11 cellular contexts compared by ENCODE assay signal in the genomic region with DNA sequence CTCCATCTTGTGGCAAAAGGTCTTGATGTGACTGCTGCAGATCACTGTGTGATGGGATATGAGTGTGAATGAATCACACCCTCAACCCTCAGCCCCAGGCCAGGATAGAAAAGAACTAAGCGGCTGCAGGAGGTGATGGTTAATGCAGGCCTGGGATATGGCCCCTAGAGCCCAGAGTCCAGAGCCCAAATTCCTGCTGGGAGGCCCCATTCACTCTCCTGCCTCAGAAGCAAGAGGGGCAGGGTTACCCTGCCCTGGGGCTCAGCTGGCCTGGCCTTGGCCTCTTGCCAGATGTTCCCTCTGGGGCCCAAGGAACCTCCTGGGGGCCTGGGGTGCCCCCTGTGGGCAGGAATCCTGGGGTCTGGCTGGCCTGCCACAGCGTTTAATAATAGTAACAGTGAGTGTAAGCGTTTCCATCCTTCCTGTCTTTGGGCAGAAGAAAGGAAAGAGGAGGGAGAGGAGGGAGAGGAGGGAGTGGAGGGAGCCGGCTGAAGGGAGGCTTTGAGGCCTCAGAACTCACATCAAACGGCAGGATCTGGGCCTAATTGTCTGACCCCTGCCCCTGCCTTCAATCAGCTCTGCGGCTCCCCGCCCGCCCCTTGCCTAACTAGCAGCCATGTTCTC. TPM values are rescaled to one million over a fixed set of nuclear protein-coding genes. Genes with fewer than 3 reads are reported as not detected.
DNase-seq lines count a peak whose midpoint lies in the region; ATAC-seq, FAIRE-seq and TF ChIP-seq lines count a peak whose summit lies in the region.
"Had no signal": no experiment of that assay in that cellular context is flagged by ENCODE, and none has a peak within 500 bp of the region (broad histone marks: within the 10 kb centered on the region; RNA-seq: fewer than 3 reads in every experiment).

No MANE protein-coding gene starts in this region.

- intact Hi-C loops in activated CD4-positive, alpha-beta T cell treated with anti-CD3 and anti-CD28 coated beads for 36 hours (cut with DNase I, micrococcal nuclease): loop anchor here in 1 of 2 experiments (2.0 kb wide), 1 partner anchor 23 kb away; no protein-coding TSS in a partner anchor
- intact Hi-C loops in HepG2 (cut with micrococcal nuclease; ENCODE audit: unreplicated experiment): loop anchor here (5.0 kb wide), 1 partner anchor 78 kb away; no protein-coding TSS in a partner anchor

- H3K27me3 ChIP-seq in HepG2 (ENCODE audit: control insufficient read depth in 1 of 2, insufficient read depth in 2 of 2, low read length in 2 of 2): no peaks in the 10 kb centered on the region
- H3K27me3 ChIP-seq: pancreas had no signal

- peak overlapping the region; percentile 19; the same call in 1 of the 2 replicates for H3K4me2 ChIP-seq in HepG2 (ENCODE audit: low read depth, low read length)

- H3K36me3 Mint-ChIP-seq in activated CD4-positive, alpha-beta T cell treated with anti-CD3 and anti-CD28 coated beads for 36 hours (ENCODE audit: low read depth): peaks cover 3% of the 10 kb centered on the region

- H4K20me1 ChIP-seq in HepG2 (ENCODE audit: insufficient read depth, low read length): no peaks in the 10 kb centered on the region

- peak; percentile 18 for DNase-seq in activated CD4-positive, alpha-beta T cell treated with anti-CD3 and anti-CD28 coated beads for 36 hours
- no peak for DNase-seq in activated CD4-positive, alpha-beta T cell treated with anti-CD3 and anti-CD28 coated beads, Interleukin-2, amount 50 U/mL, for 4 hours
- DNase-seq in caudate nucleus (lab: John Stamatoyannopoulos, UW): peak in 19 of 61 donors; percentile 20 to 76 (median 45)
- peak; percentile 48 for DNase-seq in HepG2 (ENCODE audit: low spot score)
- peak; percentile 20 for DNase-seq in urothelium cell line (ENCODE audit: low spot score)
- DNase-seq in activated CD4-positive, alpha-beta T cell treated with anti-CD3 and anti-CD28 coated beads for 48 hours: no peak
- no peak for DNase-seq in NCI-H2107 (lab: John Stamatoyannopoulos, UW)
- DNase-seq in NCI-H526 treated with DMSO at 0.1 percent for 48 hours (lab: John Stamatoyannopoulos, UW): no peak
- DNase-seq: CD4-positive, CD25-positive, alpha-beta regulatory T cell had no signal

- H3K9me3 ChIP-seq in HepG2 (ENCODE audit: low read length): no peaks in the 10 kb centered on the region
- H3K9me3 ChIP-seq: pancreas had no signal

- no peak overlapping the region for H3K27ac Mint-ChIP-seq in activated CD4-positive, alpha-beta T cell treated with anti-CD3 and anti-CD28 coated beads for 36 hours
- H3K27ac Mint-ChIP-seq: activated naive CD8-positive, alpha-beta T cell had no signal

- peak; percentile 62 for ATAC-seq in activated CD4-positive, alpha-beta T cell treated with anti-CD3 and anti-CD28 coated beads for 36 hours
- ATAC-seq in HepG2: peak; percentile 75

- TF ChIP-seq EP300 in HepG2 (IDR thresholded peaks at IDR 0.05; ENCODE audit: low read depth in 2 of 2, low read length in 2 of 2) (peak in 1 of 2 experiments; percentile 35; a peak in 1 of 4 replicates), HepG2 (CRISPR knock-in tag; IDR thresholded peaks at IDR 0.05; ENCODE audit: borderline replicate concordance) (no peak)

- CTCF ChIA-PET in activated CD4-positive, alpha-beta T cell treated with anti-CD3 and anti-CD28 coated beads for 36 hours (lab: Charles Lee): interaction anchor here (0.7 to 2.0 kb wide), 7 partner anchors 12 to 1825 kb away, joined by 3 to 8 read pairs (median 3); no protein-coding TSS in a partner anchor
- CTCF ChIA-PET in HepG2 (lab: Yijun Ruan, JAX; ENCODE audit: low intra/inter-chr PET ratio, low total read pairs): interaction anchor here (1.8 kb wide), 1 partner anchor 79 kb away, joined by 6 read pairs; no protein-coding TSS in a partner anchor

- TF ChIP-seq RAD21 in HepG2 (CRISPR knock-in tag; IDR thresholded peaks at IDR 0.05): 0 out of 2 replicates have a peak, but pooled peaks have one; percentile 14

- no peak overlapping the region for H2AFZ ChIP-seq in HepG2 (ENCODE audit: low read length)

- H3K9ac ChIP-seq in HepG2 (ENCODE audit: insufficient read depth, low read depth, low read length): no peak overlapping the region

- in situ Hi-C loops in HepG2 (cut with HindIII; ENCODE audit: extremely low pct_ligation_motif_present, low pct_unique_long_range_greater_than_20kb): loop anchor here (5.0 kb wide), 1 partner anchor 43 kb away; no protein-coding TSS in a partner anchor

- no peaks in the 10 kb centered on the region for H3K79me2 ChIP-seq in HepG2 (ENCODE audit: insufficient read depth, low read length)

- peaks cover 22% of the 10 kb centered on the region for H3K4me1 ChIP-seq in HepG2 (ENCODE audit: insufficient read depth, low read length)
- H3K4me1 ChIP-seq: pancreas had no signal

- H3K9me3 Mint-ChIP-seq in activated CD4-positive, alpha-beta T cell treated with anti-CD3 and anti-CD28 coated beads for 36 hours (ENCODE audit: low read depth): no peaks in the 10 kb centered on the region
- H3K9me3 Mint-ChIP-seq: CD4-positive, CD25-positive, alpha-beta regulatory T cell had no signal

- no peak for TF ChIP-seq POLR2A in HepG2 (IDR thresholded peaks at IDR 0.05; ENCODE audit: insufficient read depth in 1 of 2, low read depth in 2 of 2, low read length in 2 of 2)

- H3K4me1 Mint-ChIP-seq in activated CD4-positive, alpha-beta T cell treated with anti-CD3 and anti-CD28 coated beads for 36 hours: peaks cover 10% of the 10 kb centered on the region

- H3K27ac ChIP-seq in caudate nucleus (ENCODE audit: low read depth, low read length) (peak overlapping the region; percentile 54), HepG2 (ENCODE audit: extremely low read length, insufficient read depth, low read length) (peak overlapping the region; percentile 19)
- H3K27ac ChIP-seq: pancreas had no signal

- BruUV-seq in HepG2 (replicated peaks; lab: Mats Ljungman, UMichigan): no TSS peak

- WGBS in HepG2 (ENCODE audit: low lambda C conversion rate): 20% methylated on average over 4 of the region's 8 CpGs

- POLR2A ChIA-PET in activated CD4-positive, alpha-beta T cell treated with anti-CD3 and anti-CD28 coated beads for 36 hours (lab: Charles Lee): interaction anchor here (0.5 to 0.6 kb wide), 2 partner anchors 95 to 196 kb away, joined by 3 to 5 read pairs; no protein-coding TSS in a partner anchor
- POLR2A ChIA-PET in HepG2 (lab: Yijun Ruan, JAX): interaction anchor here (1.8 to 2.2 kb wide), 2 partner anchors 22 to 43 kb away, joined by 5 to 9 read pairs; no protein-coding TSS in a partner anchor

- no peaks in the 10 kb centered on the region for H3K27me3 Mint-ChIP-seq in activated CD4-positive, alpha-beta T cell treated with anti-CD3 and anti-CD28 coated beads for 36 hours
- H3K27me3 Mint-ChIP-seq: activated naive CD8-positive, alpha-beta T cell; CD4-positive, CD25-positive, alpha-beta regulatory T cell had no signal

- peak; percentile 72 for TF ChIP-seq CTCF in HepG2 (CRISPR knock-in tag; IDR thresholded peaks at IDR 0.05)

- H3K4me3 ChIP-seq in HepG2 (replicated peaks in 1 of 3; ENCODE audit: insufficient read depth in 1 of 3, low read depth in 2 of 3, low read length in 3 of 3): no peak overlapping the region
- H3K4me3 ChIP-seq: pancreas had no signal

- FAIRE-seq in HepG2 (lab: Jason Lieb, UNC) (no peak), urothelium cell line (lab: Jason Lieb, UNC) (no peak)
- FAIRE-seq: pancreas had no signal

- H3K4me3 Mint-ChIP-seq in activated CD4-positive, alpha-beta T cell treated with anti-CD3 and anti-CD28 coated beads for 36 hours: no peak overlapping the region
- H3K4me3 Mint-ChIP-seq: activated naive CD8-positive, alpha-beta T cell; CD4-positive, CD25-positive, alpha-beta regulatory T cell had no signal

- H3K36me3 ChIP-seq in HepG2 (replicated peaks in 1 of 2; ENCODE audit: control insufficient read depth in 1 of 2, insufficient read depth in 2 of 2, low read length in 2 of 2): peaks cover 1 to 8% of the 10 kb centered on the region in 2 experiments; a peak in 2 of 5 replicates
- H3K36me3 ChIP-seq: pancreas had no signal

TF ChIP-seq in HepG2, 621 proteins besides CTCF, POLR2A, EP300 and RAD21 (continues in another document):
- TF ChIP-seq, protein P1, sequence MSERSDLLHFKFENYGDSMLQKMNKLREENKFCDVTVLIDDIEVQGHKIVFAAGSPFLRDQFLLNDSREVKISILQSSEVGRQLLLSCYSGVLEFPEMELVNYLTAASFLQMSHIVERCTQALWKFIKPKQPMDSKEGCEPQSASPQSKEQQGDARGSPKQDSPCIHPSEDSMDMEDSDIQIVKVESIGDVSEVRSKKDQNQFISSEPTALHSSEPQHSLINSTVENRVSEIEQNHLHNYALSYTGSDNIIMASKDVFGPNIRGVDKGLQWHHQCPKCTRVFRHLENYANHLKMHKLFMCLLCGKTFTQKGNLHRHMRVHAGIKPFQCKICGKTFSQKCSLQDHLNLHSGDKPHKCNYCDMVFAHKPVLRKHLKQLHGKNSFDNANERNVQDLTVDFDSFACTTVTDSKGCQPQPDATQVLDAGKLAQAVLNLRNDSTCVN (CRISPR knock-in tag; IDR thresholded peaks at IDR 0.05; ENCODE audit: borderline replicate concordance): no peak
- peak; percentile 99 for TF ChIP-seq TEAD3 (CRISPR knock-in tag; optimal IDR thresholded peaks at IDR 0.05; ENCODE audit: borderline replicate concordance)
- no peak for TF ChIP-seq U2AF1 (optimal IDR thresholded peaks at IDR 0.05; ENCODE audit: low read depth, low read length)

RNA-seq across cellular contexts. Expression of a gene that starts 26.2 kb away (rescaled TPM):
- 10 to 100 TPM; 30.2 to 34.8 TPM for total RNA-seq in activated CD4-positive, alpha-beta T cell treated with anti-CD3 and anti-CD28 coated beads for 36 hours
- 17.5 and 17.6 TPM in 2 replicates for total RNA-seq in HepG2 (2016; rRNA removed; fragmentation: Illumina TruSeq; extraction: Trizol)
- 3.8 and 4.1 TPM in 2 replicates for total RNA-seq in HepG2 (2016; cell fraction: cytosol; rRNA removed; fragmentation: Illumina TruSeq; extraction: Trizol; ENCODE audit: low read depth)
- total RNA-seq in HepG2 (2016; cell fraction: insoluble cytoplasmic fraction; rRNA removed; fragmentation: Illumina TruSeq; extraction: Trizol): 14.9 and 16.7 TPM in 2 replicates
- total RNA-seq in HepG2 (2016; cell fraction: membrane; rRNA removed; fragmentation: Illumina TruSeq; extraction: Trizol): 6.2 and 6.9 TPM in 2 replicates
- 21.6 and 21.7 TPM in 2 replicates for total RNA-seq in HepG2 (2016; cell fraction: nucleus; rRNA removed; fragmentation: Illumina TruSeq; extraction: Trizol)
- 32.7 and 35.9 TPM in 2 replicates for polyA plus RNA-seq in HepG2 (2011; rRNA removed)
- polyA plus RNA-seq in HepG2 (2011; cell fraction: cytosol; rRNA removed): 29.2 and 38.0 TPM in 2 replicates
- 94.5 and 103 TPM in 2 replicates for polyA plus RNA-seq in HepG2 (2011; cell fraction: nucleus; rRNA removed)
- 17.8 and 20.9 TPM in 2 replicates for polyA plus RNA-seq in HepG2 (2012)
- polyA plus RNA-seq in HepG2 (2016; cell fraction: cytosol; fragmentation: Illumina TruSeq; extraction: Trizol; ENCODE audit: low read depth): 4.4 and 5.5 TPM in 2 replicates
- 25.6 and 29.7 TPM in 2 replicates for polyA plus RNA-seq in HepG2 (2016; cell fraction: insoluble cytoplasmic fraction; fragmentation: Illumina TruSeq; extraction: Trizol; ENCODE audit: low read depth)
- 5.7 and 6.1 TPM in 2 replicates for polyA plus RNA-seq in HepG2 (2016; cell fraction: membrane; fragmentation: Illumina TruSeq; extraction: Trizol; ENCODE audit: low read depth)
- 56.4 and 59.5 TPM in 2 replicates for polyA plus RNA-seq in HepG2 (2016; cell fraction: nucleus; fragmentation: Illumina TruSeq; extraction: Trizol; ENCODE audit: insufficient read depth, low read depth)
- polyA minus RNA-seq in HepG2 (2011; rRNA and poly(A)+ RNA removed; ENCODE audit: low replicate concordance): 39.7 and 110 TPM in 2 replicates
- polyA minus RNA-seq in HepG2 (2011; cell fraction: cytosol; rRNA and poly(A)+ RNA removed): 16.4 and 17.9 TPM in 2 replicates
- polyA minus RNA-seq in HepG2 (2011; cell fraction: nucleus; rRNA and poly(A)+ RNA removed): 36.8 and 45.8 TPM in 2 replicates

Comparison
In these comparisons a context has a peak if more than half of its experiments do, and no peak if none do; other contexts are left out.
1. DNase-seq: peak in activated CD4-positive, alpha-beta T cell treated with anti-CD3 and anti-CD28 coated beads for 36 hours (single experiment), HepG2 (single experiment) and urothelium cell line (single experiment); none in activated CD4-positive, alpha-beta T cell treated with anti-CD3 and anti-CD28 coated beads, Interleukin-2, amount 50 U/mL, for 4 hours (0 of 2), activated CD4-positive, alpha-beta T cell treated with anti-CD3 and anti-CD28 coated beads for 48 hours (single experiment), NCI-H2107 (single experiment) and NCI-H526 treated with DMSO at 0.1 percent for 48 hours (single experiment).